ENCODE assay signal across 1 cellular context in the genomic region with DNA sequence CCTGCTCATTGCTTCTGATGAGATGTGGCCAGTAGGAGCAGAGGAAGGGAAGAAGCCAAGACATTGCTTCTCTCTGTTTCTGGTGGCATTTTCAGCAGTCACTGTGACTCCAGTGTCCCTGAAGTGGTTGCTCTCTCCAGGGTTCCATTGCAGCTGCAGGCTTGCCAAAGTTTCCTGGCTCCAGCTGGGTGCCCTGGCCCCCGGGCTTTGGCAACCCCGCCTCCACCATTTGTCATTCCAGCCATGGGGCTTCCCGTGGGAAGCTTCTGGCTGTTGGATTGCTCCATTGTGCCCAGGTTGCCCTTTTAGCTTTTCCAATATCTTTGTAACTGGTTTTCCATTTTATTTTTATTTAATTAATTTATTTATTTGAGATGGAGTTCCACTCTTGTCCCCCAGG.
TF ChIP-seq lines count a peak whose summit lies in the region.

No MANE protein-coding gene starts in this region.

TF ChIP-seq in Ishikawa, 13 proteins besides CTCF, POLR2A, EP300 and RAD21 (continued from another document):
- TF ChIP-seq TAF1 (IDR thresholded peaks at IDR 0.05; ENCODE audit: low read depth), result no peak
- TF ChIP-seq, protein P1, sequence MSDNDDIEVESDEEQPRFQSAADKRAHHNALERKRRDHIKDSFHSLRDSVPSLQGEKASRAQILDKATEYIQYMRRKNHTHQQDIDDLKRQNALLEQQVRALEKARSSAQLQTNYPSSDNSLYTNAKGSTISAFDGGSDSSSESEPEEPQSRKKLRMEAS (IDR thresholded peaks at IDR 0.05), result no peak
- TF ChIP-seq YY1 (IDR thresholded peaks at IDR 0.05; ENCODE audit: low read depth), result no peak
- TF ChIP-seq, protein P2, sequence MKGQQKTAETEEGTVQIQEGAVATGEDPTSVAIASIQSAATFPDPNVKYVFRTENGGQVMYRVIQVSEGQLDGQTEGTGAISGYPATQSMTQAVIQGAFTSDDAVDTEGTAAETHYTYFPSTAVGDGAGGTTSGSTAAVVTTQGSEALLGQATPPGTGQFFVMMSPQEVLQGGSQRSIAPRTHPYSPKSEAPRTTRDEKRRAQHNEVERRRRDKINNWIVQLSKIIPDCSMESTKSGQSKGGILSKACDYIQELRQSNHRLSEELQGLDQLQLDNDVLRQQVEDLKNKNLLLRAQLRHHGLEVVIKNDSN (IDR thresholded peaks at IDR 0.05), result no peak
